ENCODE assay signal across 1 cellular context in the genomic region with DNA sequence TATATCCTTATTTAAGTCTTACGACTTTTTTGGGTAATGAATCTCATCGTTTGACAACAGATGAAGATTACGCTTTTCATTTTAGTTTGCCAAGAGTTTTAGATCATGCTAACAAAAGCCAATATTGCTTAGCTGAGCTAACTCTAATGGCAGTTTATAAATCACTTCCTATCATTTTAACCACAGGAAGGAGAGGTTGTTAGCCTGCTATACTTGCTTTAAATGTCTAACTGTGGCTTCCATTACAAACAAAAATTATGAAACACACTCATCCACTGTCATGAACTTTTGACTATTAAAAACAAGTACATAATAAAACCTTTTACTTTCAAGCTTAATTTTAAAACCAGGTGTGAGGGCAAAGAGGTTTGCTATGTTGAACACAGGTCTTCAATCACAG.
TF ChIP-seq lines count a peak whose summit lies in the region.

No MANE protein-coding gene starts in this region.

TF ChIP-seq in HepG2, 621 proteins besides CTCF, POLR2A, EP300 and RAD21 (continued from another document):
- TF ChIP-seq ZNF431 (CRISPR knock-in tag; IDR thresholded peaks at IDR 0.05; ENCODE audit: borderline replicate concordance, low read depth) = no peak
